ENCODE assay signal across 1 cellular context in the genomic region with DNA sequence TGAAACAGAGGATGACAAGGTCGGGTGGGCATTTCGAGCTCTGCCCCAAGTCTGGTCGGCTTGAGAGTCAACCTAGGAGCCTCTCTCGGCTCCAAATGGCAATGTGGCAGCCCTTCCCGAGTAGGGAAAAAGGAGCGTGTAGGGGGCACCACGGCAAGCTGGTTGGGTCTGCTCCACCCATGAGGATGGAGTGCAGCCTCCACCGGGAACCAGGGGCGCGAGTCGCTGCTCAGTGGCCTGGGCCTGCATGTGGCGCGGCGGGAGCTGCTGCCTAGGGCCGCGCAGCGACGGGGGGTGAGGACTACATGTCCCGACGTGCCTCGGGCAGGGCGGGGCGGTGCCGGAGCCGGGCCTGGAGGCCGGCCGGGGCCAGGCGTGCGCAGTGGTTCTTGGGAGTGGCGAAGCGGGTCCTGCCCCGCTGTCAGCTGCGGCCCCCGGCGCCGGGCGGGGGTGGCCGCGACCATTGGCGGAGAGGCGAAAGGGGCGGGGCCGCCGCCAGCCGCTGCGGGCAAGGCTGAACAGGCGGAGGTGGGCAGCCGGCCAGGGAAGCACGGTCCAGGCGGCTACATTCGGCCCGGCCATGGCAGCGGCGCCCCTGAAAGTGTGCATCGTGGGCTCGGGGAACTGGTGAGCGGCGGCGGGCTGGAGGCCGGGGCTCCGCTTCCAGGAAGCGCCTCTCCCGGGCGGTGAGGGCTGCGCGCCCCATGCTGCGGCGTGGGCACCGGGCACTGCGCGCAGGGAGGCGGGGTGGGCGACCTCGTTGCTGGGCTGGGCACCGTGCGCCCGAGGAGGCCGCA.
TF ChIP-seq lines count a peak whose summit lies in the region.

Gene GPD1L, plus strand, starts transcription at position 489 of the 797 bp plus-strand sequence. Its CDS starts 92 bp downstream, at position 581.

TF ChIP-seq in HepG2, 621 proteins besides CTCF, POLR2A, EP300 and RAD21 (continued from another document and continues in another):
- TF ChIP-seq PCBP2 (optimal IDR thresholded peaks at IDR 0.05; ENCODE audit: low read depth, low read length, poor library complexity, severe bottlenecking) = no peak
- peak; percentile 86; the same call in 1 of the 2 replicates for TF ChIP-seq RNF2 (conservative IDR thresholded peaks at IDR 0.05; ENCODE audit: low read depth)
- TF ChIP-seq, protein P1, sequence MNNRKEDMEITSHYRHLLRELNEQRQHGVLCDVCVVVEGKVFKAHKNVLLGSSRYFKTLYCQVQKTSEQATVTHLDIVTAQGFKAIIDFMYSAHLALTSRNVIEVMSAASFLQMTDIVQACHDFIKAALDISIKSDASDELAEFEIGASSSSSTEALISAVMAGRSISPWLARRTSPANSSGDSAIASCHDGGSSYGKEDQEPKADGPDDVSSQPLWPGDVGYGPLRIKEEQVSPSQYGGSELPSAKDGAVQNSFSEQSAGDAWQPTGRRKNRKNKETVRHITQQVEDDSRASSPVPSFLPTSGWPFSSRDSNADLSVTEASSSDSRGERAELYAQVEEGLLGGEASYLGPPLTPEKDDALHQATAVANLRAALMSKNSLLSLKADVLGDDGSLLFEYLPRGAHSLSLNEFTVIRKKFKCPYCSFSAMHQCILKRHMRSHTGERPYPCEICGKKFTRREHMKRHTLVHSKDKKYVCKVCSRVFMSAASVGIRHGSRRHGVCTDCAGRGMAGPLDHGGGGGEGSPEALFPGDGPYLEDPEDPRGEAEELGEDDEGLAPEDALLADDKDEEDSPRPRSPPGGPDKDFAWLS (CRISPR knock-in tag; IDR thresholded peaks at IDR 0.05; ENCODE audit: borderline replicate concordance) = 0 out of 2 replicates have a peak, but pooled peaks have one; percentile 75
- TF ChIP-seq ZNF691 (CRISPR knock-in tag; IDR thresholded peaks at IDR 0.05; ENCODE audit: borderline replicate concordance, low read depth) = peak; percentile 26; the same call in 1 of the 2 replicates
- no peak for TF ChIP-seq FOXK2 (IDR thresholded peaks at IDR 0.05)
- no peak for TF ChIP-seq MAFG (CRISPR knock-in tag; IDR thresholded peaks at IDR 0.05)
- TF ChIP-seq, protein P2, sequence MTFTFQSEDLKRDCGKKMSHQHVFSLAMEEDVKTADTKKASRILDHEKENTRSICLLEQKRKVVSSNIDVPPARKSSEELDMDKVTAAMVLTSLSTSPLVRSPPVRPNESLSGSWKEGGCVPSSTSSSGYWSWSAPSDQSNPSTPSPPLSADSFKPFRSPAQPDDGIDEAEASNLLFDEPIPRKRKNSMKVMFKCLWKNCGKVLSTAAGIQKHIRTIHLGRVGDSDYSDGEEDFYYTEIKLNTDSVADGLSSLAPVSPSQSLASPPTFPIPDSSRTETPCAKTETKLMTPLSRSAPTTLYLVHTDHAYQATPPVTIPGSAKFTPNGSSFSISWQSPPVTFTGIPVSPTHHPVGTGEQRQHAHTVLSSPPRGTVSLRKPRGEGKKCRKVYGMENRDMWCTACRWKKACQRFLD (CRISPR knock-in tag; IDR thresholded peaks at IDR 0.05; ENCODE audit: borderline replicate concordance) = no peak
- no peak for TF ChIP-seq ZNF292 (CRISPR knock-in tag; IDR thresholded peaks at IDR 0.05; ENCODE audit: borderline replicate concordance, low read depth)
- TF ChIP-seq SOX6 (IDR thresholded peaks at IDR 0.05) = no peak
- 0 out of 2 replicates have a peak, but pooled peaks have one; percentile 11 for TF ChIP-seq SOX6 (CRISPR knock-in tag; IDR thresholded peaks at IDR 0.05)
- TF ChIP-seq GLI4 (CRISPR knock-in tag; IDR thresholded peaks at IDR 0.05; ENCODE audit: borderline replicate concordance) = no peak
- TF ChIP-seq, protein P3, sequence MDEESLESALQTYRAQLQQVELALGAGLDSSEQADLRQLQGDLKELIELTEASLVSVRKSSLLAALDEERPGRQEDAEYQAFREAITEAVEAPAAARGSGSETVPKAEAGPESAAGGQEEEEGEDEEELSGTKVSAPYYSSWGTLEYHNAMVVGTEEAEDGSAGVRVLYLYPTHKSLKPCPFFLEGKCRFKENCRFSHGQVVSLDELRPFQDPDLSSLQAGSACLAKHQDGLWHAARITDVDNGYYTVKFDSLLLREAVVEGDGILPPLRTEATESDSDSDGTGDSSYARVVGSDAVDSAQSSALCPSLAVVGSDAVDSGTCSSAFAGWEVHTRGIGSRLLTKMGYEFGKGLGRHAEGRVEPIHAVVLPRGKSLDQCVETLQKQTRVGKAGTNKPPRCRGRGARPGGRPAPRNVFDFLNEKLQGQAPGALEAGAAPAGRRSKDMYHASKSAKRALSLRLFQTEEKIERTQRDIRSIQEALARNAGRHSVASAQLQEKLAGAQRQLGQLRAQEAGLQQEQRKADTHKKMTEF (CRISPR knock-in tag; IDR thresholded peaks at IDR 0.05) = peak; percentile 62; the same call in 1 of the 2 replicates
- peak; percentile 62; the same call in 1 of the 2 replicates for TF ChIP-seq KDM5B (CRISPR knock-in tag; IDR thresholded peaks at IDR 0.05; ENCODE audit: borderline replicate concordance)
- TF ChIP-seq, protein P4, sequence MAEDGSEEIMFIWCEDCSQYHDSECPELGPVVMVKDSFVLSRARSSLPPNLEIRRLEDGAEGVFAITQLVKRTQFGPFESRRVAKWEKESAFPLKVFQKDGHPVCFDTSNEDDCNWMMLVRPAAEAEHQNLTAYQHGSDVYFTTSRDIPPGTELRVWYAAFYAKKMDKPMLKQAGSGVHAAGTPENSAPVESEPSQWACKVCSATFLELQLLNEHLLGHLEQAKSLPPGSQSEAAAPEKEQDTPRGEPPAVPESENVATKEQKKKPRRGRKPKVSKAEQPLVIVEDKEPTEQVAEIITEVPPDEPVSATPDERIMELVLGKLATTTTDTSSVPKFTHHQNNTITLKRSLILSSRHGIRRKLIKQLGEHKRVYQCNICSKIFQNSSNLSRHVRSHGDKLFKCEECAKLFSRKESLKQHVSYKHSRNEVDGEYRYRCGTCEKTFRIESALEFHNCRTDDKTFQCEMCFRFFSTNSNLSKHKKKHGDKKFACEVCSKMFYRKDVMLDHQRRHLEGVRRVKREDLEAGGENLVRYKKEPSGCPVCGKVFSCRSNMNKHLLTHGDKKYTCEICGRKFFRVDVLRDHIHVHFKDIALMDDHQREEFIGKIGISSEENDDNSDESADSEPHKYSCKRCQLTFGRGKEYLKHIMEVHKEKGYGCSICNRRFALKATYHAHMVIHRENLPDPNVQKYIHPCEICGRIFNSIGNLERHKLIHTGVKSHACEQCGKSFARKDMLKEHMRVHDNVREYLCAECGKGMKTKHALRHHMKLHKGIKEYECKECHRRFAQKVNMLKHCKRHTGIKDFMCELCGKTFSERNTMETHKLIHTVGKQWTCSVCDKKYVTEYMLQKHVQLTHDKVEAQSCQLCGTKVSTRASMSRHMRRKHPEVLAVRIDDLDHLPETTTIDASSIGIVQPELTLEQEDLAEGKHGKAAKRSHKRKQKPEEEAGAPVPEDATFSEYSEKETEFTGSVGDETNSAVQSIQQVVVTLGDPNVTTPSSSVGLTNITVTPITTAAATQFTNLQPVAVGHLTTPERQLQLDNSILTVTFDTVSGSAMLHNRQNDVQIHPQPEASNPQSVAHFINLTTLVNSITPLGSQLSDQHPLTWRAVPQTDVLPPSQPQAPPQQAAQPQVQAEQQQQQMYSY (CRISPR knock-in tag; IDR thresholded peaks at IDR 0.05) = no peak
- TF ChIP-seq, protein P5, sequence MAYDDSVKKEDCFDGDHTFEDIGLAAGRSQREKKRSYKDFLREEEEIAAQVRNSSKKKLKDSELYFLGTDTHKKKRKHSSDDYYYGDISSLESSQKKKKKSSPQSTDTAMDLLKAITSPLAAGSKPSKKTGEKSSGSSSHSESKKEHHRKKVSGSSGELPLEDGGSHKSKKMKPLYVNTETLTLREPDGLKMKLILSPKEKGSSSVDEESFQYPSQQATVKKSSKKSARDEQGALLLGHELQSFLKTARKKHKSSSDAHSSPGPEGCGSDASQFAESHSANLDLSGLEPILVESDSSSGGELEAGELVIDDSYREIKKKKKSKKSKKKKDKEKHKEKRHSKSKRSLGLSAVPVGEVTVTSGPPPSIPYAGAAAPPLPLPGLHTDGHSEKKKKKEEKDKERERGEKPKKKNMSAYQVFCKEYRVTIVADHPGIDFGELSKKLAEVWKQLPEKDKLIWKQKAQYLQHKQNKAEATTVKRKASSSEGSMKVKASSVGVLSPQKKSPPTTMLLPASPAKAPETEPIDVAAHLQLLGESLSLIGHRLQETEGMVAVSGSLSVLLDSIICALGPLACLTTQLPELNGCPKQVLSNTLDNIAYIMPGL (CRISPR knock-in tag; IDR thresholded peaks at IDR 0.05; ENCODE audit: borderline replicate concordance in 1 of 2, low read depth in 1 of 2) = 0 out of 4 replicates have a peak, but pooled peaks of 1 of the 2 experiments have one; percentile 31
- no peak for TF ChIP-seq ZNF766 (CRISPR knock-in tag; IDR thresholded peaks at IDR 0.05; ENCODE audit: borderline replicate concordance)
- no peak for TF ChIP-seq SYNCRIP (IDR thresholded peaks at IDR 0.05; ENCODE audit: insufficient read depth, low read depth, low read length)
- no peak for TF ChIP-seq FIP1L1 (IDR thresholded peaks at IDR 0.05; ENCODE audit: borderline replicate concordance, insufficient read depth, low read depth, low read length)
- peak; percentile 62 for TF ChIP-seq AGO2 (optimal IDR thresholded peaks at IDR 0.05; ENCODE audit: low read depth, low read length)
- TF ChIP-seq SNRNP70 (IDR thresholded peaks at IDR 0.05; ENCODE audit: low read depth, low read length) = no peak
- no peak; the same call in none of the 2 replicates for TF ChIP-seq DMAP1 (CRISPR knock-in tag; IDR thresholded peaks at IDR 0.05)
- TF ChIP-seq ZNF12 (CRISPR knock-in tag; IDR thresholded peaks at IDR 0.05) = no peak
- peak; percentile 57; the same call in 1 of the 2 replicates for TF ChIP-seq TAF1 (CRISPR knock-in tag; IDR thresholded peaks at IDR 0.05)
- no peak for TF ChIP-seq TRIM24 (CRISPR knock-in tag; IDR thresholded peaks at IDR 0.05)
- peak; percentile 87; the same call in 1 of the 2 replicates for TF ChIP-seq ZNF776 (CRISPR knock-in tag; IDR thresholded peaks at IDR 0.05)
- 0 out of 2 replicates have a peak, but pooled peaks have one; percentile 30 for TF ChIP-seq RFXANK (CRISPR knock-in tag; IDR thresholded peaks at IDR 0.05)
- TF ChIP-seq ZSCAN29 (CRISPR knock-in tag; conservative IDR thresholded peaks at IDR 0.05) = no peak
- TF ChIP-seq, protein P6, sequence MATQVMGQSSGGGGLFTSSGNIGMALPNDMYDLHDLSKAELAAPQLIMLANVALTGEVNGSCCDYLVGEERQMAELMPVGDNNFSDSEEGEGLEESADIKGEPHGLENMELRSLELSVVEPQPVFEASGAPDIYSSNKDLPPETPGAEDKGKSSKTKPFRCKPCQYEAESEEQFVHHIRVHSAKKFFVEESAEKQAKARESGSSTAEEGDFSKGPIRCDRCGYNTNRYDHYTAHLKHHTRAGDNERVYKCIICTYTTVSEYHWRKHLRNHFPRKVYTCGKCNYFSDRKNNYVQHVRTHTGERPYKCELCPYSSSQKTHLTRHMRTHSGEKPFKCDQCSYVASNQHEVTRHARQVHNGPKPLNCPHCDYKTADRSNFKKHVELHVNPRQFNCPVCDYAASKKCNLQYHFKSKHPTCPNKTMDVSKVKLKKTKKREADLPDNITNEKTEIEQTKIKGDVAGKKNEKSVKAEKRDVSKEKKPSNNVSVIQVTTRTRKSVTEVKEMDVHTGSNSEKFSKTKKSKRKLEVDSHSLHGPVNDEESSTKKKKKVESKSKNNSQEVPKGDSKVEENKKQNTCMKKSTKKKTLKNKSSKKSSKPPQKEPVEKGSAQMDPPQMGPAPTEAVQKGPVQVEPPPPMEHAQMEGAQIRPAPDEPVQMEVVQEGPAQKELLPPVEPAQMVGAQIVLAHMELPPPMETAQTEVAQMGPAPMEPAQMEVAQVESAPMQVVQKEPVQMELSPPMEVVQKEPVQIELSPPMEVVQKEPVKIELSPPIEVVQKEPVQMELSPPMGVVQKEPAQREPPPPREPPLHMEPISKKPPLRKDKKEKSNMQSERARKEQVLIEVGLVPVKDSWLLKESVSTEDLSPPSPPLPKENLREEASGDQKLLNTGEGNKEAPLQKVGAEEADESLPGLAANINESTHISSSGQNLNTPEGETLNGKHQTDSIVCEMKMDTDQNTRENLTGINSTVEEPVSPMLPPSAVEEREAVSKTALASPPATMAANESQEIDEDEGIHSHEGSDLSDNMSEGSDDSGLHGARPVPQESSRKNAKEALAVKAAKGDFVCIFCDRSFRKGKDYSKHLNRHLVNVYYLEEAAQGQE (IDR thresholded peaks at IDR 0.05; ENCODE audit: borderline replicate concordance in 1 of 2, low read depth in 1 of 2, low read length in 2 of 2) = no peak
- TF ChIP-seq CENPT (CRISPR knock-in tag; IDR thresholded peaks at IDR 0.05; ENCODE audit: low read depth) = no peak; the same call in 1 of the 2 replicates
- no peak for TF ChIP-seq ZBTB8A (CRISPR knock-in tag; IDR thresholded peaks at IDR 0.05; ENCODE audit: borderline replicate concordance, low read depth)
- no peak for TF ChIP-seq ARID2 (CRISPR knock-in tag; IDR thresholded peaks at IDR 0.05; ENCODE audit: borderline replicate concordance)
- TF ChIP-seq AGO1 (IDR thresholded peaks at IDR 0.05; ENCODE audit: low read depth, low read length, poor library complexity, severe bottlenecking) = peak; percentile 15
- TF ChIP-seq ZNF256 (CRISPR knock-in tag; conservative IDR thresholded peaks at IDR 0.05) = no peak; the same call in 1 of the 2 replicates
- TF ChIP-seq TBX2 (CRISPR knock-in tag; IDR thresholded peaks at IDR 0.05; ENCODE audit: borderline replicate concordance) = peak; percentile 55; the same call in 1 of the 2 replicates
- peak; percentile 15; the same call in 1 of the 2 replicates for TF ChIP-seq ZNF598 (CRISPR knock-in tag; IDR thresholded peaks at IDR 0.05; ENCODE audit: borderline replicate concordance)
- TF ChIP-seq, protein P7, sequence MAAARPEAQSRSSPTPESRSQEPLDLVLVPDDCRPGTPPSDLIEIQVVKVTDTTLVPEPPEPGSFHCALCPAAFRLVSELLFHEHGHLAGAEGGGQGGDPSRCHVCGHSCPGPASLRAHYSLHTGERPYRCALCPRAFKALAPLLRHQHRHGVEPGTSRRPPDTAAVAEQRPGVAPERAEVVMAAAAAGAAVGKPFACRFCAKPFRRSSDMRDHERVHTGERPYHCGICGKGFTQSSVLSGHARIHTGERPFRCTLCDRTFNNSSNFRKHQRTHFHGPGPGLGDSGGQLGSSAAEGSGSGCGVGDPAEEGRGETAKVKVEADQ (CRISPR knock-in tag; IDR thresholded peaks at IDR 0.05; ENCODE audit: borderline replicate concordance) = no peak
- peak; percentile 43 for TF ChIP-seq ASH2L (IDR thresholded peaks at IDR 0.05; ENCODE audit: insufficient read length, low read depth, low read length)
- no peak for TF ChIP-seq ZNF326 (CRISPR knock-in tag; IDR thresholded peaks at IDR 0.05; ENCODE audit: borderline replicate concordance)
- no peak for TF ChIP-seq NCOA1 (CRISPR knock-in tag; IDR thresholded peaks at IDR 0.05)
